In genomic region chr2:120254178-120254577, GRCh38 we compare ENCODE assay signal across 8 cellular contexts. TPM values are rescaled to one million over a fixed set of nuclear protein-coding genes. Genes with fewer than 3 reads are reported as not detected.
DNase-seq lines count a peak whose midpoint lies in the region; ATAC-seq and TF ChIP-seq lines count a peak whose summit lies in the region.
"Had no signal": no experiment of that assay in that cellular context is flagged by ENCODE, and none has a peak within 500 bp of the region (broad histone marks: within the 10 kb centered on the region; RNA-seq: fewer than 3 reads in every experiment).

No MANE protein-coding gene starts in this region.

- peak overlapping the region; percentile 72 for H3K4me3 ChIP-seq in HL-60 (replicated peaks; ENCODE audit: insufficient read depth, low read length)

- peaks cover 7% of the 10 kb centered on the region for H3K27me3 Mint-ChIP-seq in activated T-helper 1 cell treated with anti-CD3 and anti-CD28 coated beads, Interleukin-12 subunit alpha, Interleukin-12 subunit beta, Interleukin-2, Interleukin-4 antibody, amounts not matched to agents 30 ng/mL and 10 ng/mL and 1 ng/mL, durations not matched to agents 14 hours and 24 hours and 36 hours (ENCODE audit: insufficient read depth)
- H3K27me3 Mint-ChIP-seq in immature natural killer cell (ENCODE audit: low read depth in 3 of 3): peaks cover 5 to 11% (median 11%) of the 10 kb centered on the region in 3 donors
- H3K27me3 Mint-ChIP-seq in stimulated activated memory B cell treated with anti-CD40 and anti-IgM and Interleukin-4, amounts not matched to agents 10 μg/mL and 1 μg/mL and 100 μg/mL, for 72 hours: no peaks in the 10 kb centered on the region

- H3K4me3 Mint-ChIP-seq in activated T-helper 1 cell treated with anti-CD3 and anti-CD28 coated beads, Interleukin-12 subunit alpha, Interleukin-12 subunit beta, Interleukin-2, Interleukin-4 antibody, amounts not matched to agents 30 ng/mL and 10 ng/mL and 1 ng/mL, durations not matched to agents 14 hours and 24 hours and 36 hours: peak overlapping the region; percentile 97
- peak overlapping the region; percentile 89 to 95 (median 92) for H3K4me3 Mint-ChIP-seq in immature natural killer cell
- H3K4me3 Mint-ChIP-seq in stimulated activated memory B cell treated with anti-CD40 and anti-IgM and Interleukin-4, amounts not matched to agents 10 μg/mL and 1 μg/mL and 100 μg/mL, for 72 hours: peak overlapping the region; percentile 98

- no peak for DNase-seq in HL-60 (ENCODE audit: low read depth in 1 of 2, low spot score in 1 of 2)
- DNase-seq in activated T-helper 1 cell treated with anti-CD3 and anti-CD28 coated beads, Interleukin-12 subunit alpha, Interleukin-12 subunit beta, Interleukin-2, Interleukin-4 antibody, amounts not matched to agents 30 ng/mL and 10 ng/mL and 1 ng/mL, durations not matched to agents 14 hours and 24 hours and 36 hours (ENCODE audit: low spot score): no peak
- DNase-seq in immature natural killer cell: no peak
- DNase-seq in T-helper 9 cell: no peak
- no peak for DNase-seq in NCI-H446 (lab: John Stamatoyannopoulos, UW)
- DNase-seq: NCI-H2171 had no signal

- peak overlapping the region; percentile 25 for H3K27ac Mint-ChIP-seq in activated T-helper 1 cell treated with anti-CD3 and anti-CD28 coated beads, Interleukin-12 subunit alpha, Interleukin-12 subunit beta, Interleukin-2, Interleukin-4 antibody, amounts not matched to agents 30 ng/mL and 10 ng/mL and 1 ng/mL, durations not matched to agents 14 hours and 24 hours and 36 hours
- peak overlapping the region in 1 of 6 donors; percentile 44 for H3K27ac Mint-ChIP-seq in immature natural killer cell
- peak overlapping the region; percentile 84 for H3K27ac Mint-ChIP-seq in stimulated activated memory B cell treated with anti-CD40 and anti-IgM and Interleukin-4, amounts not matched to agents 10 μg/mL and 1 μg/mL and 100 μg/mL, for 72 hours

- intact Hi-C loops in activated T-helper 1 cell treated with anti-CD3 and anti-CD28 coated beads, Interleukin-12 subunit alpha, Interleukin-12 subunit beta, Interleukin-2, Interleukin-4 antibody, amounts not matched to agents 30 ng/mL and 10 ng/mL and 1 ng/mL, durations not matched to agents 14 hours and 24 hours and 36 hours (cut with micrococcal nuclease): loop anchor here (5.0 kb wide), 1 partner anchor 887 kb away; the partner anchor contains the start of genes C2orf76 and DBI

- peaks cover 8% of the 10 kb centered on the region for H3K9me3 Mint-ChIP-seq in activated T-helper 1 cell treated with anti-CD3 and anti-CD28 coated beads, Interleukin-12 subunit alpha, Interleukin-12 subunit beta, Interleukin-2, Interleukin-4 antibody, amounts not matched to agents 30 ng/mL and 10 ng/mL and 1 ng/mL, durations not matched to agents 14 hours and 24 hours and 36 hours
- H3K9me3 Mint-ChIP-seq in immature natural killer cell: peaks cover 0 to 3% (median 0%) of the 10 kb centered on the region in 6 donors
- H3K9me3 Mint-ChIP-seq in stimulated activated memory B cell treated with anti-CD40 and anti-IgM and Interleukin-4, amounts not matched to agents 10 μg/mL and 1 μg/mL and 100 μg/mL, for 72 hours: peaks cover 5% of the 10 kb centered on the region

- H3K4me1 Mint-ChIP-seq in activated T-helper 1 cell treated with anti-CD3 and anti-CD28 coated beads, Interleukin-12 subunit alpha, Interleukin-12 subunit beta, Interleukin-2, Interleukin-4 antibody, amounts not matched to agents 30 ng/mL and 10 ng/mL and 1 ng/mL, durations not matched to agents 14 hours and 24 hours and 36 hours (ENCODE audit: low read depth): peaks cover 87% of the 10 kb centered on the region
- H3K4me1 Mint-ChIP-seq in immature natural killer cell: peaks cover 53 to 67% of the 10 kb centered on the region in 2 donors
- peaks cover 64% of the 10 kb centered on the region for H3K4me1 Mint-ChIP-seq in stimulated activated memory B cell treated with anti-CD40 and anti-IgM and Interleukin-4, amounts not matched to agents 10 μg/mL and 1 μg/mL and 100 μg/mL, for 72 hours

- no peaks in the 10 kb centered on the region for H3K27me3 ChIP-seq in HL-60 (ENCODE audit: insufficient read depth, poor library complexity, severe bottlenecking)

- no peak overlapping the region for H3K27ac ChIP-seq in HL-60 (replicated peaks)

- no peak for ATAC-seq in stimulated activated memory B cell treated with anti-CD40 and anti-IgM and Interleukin-4, amounts not matched to agents 10 μg/mL and 1 μg/mL and 100 μg/mL, for 72 hours
- ATAC-seq in HG03045 (IDR thresholded peaks at IDR 0.05; ENCODE audit: unreplicated experiment): no peak

- peaks cover 49% of the 10 kb centered on the region for H3K36me3 Mint-ChIP-seq in activated T-helper 1 cell treated with anti-CD3 and anti-CD28 coated beads, Interleukin-12 subunit alpha, Interleukin-12 subunit beta, Interleukin-2, Interleukin-4 antibody, amounts not matched to agents 30 ng/mL and 10 ng/mL and 1 ng/mL, durations not matched to agents 14 hours and 24 hours and 36 hours (ENCODE audit: low read depth)
- H3K36me3 Mint-ChIP-seq in immature natural killer cell: peaks cover 4% of the 10 kb centered on the region in 3 donors
- peaks cover 35% of the 10 kb centered on the region for H3K36me3 Mint-ChIP-seq in stimulated activated memory B cell treated with anti-CD40 and anti-IgM and Interleukin-4, amounts not matched to agents 10 μg/mL and 1 μg/mL and 100 μg/mL, for 72 hours

- TF ChIP-seq CTCF in HL-60 (IDR thresholded peaks at IDR 0.05; ENCODE audit: insufficient read depth, low read length): no peak

RNA-seq across cellular contexts. Expression of gene RALB, which starts 1.5 kb away (rescaled TPM):
- total RNA-seq in activated T-helper 1 cell treated with anti-CD3 and anti-CD28 coated beads, Interleukin-12 subunit alpha, Interleukin-12 subunit beta, Interleukin-2, Interleukin-4 antibody, amounts not matched to agents 30 ng/mL and 10 ng/mL and 1 ng/mL, durations not matched to agents 14 hours and 24 hours and 36 hours: 79.7 and 84.2 TPM in 2 replicates
- 10 to 100 TPM; 47.7 to 55.1 (median 54.2) TPM for polyA plus RNA-seq in immature natural killer cell

RNA-seq across cellular contexts. Expression of gene TMEM185B, which starts 31.0 kb away (rescaled TPM):
- 47.9 and 48.6 TPM in 2 replicates for total RNA-seq in activated T-helper 1 cell treated with anti-CD3 and anti-CD28 coated beads, Interleukin-12 subunit alpha, Interleukin-12 subunit beta, Interleukin-2, Interleukin-4 antibody, amounts not matched to agents 30 ng/mL and 10 ng/mL and 1 ng/mL, durations not matched to agents 14 hours and 24 hours and 36 hours
- 10 to 100 TPM; 12.6 to 30.4 (median 20.5) TPM for polyA plus RNA-seq in immature natural killer cell
